8 cellular contexts compared by ENCODE assay signal in genomic region chr6:111605100-111605748, GRCh38. TPM values are rescaled to one million over a fixed set of nuclear protein-coding genes. Genes with fewer than 3 reads are reported as not detected.
DNase-seq lines count a peak whose midpoint lies in the region; ATAC-seq and TF ChIP-seq lines count a peak whose summit lies in the region.

No MANE protein-coding gene starts in this region.

- intact Hi-C loops in breast epithelium (cut with DNase I; ENCODE audit: low total_unique reads), result loop anchor here (10.0 kb wide), 1 partner anchor 120 kb away; the partner anchor contains the start of gene REV3L

- peak overlapping the region; percentile 88 for H3K9ac ChIP-seq in skeletal muscle satellite cell (ENCODE audit: low read depth, low read length)

- H3K27ac ChIP-seq in C4-2B (peak overlapping the region; percentile 87), breast epithelium (peak overlapping the region; percentile 97 to 99)

- H3K4me1 ChIP-seq in breast epithelium (peaks cover 15 to 25% of the 10 kb centered on the region in 2 donors), skeletal muscle satellite cell (ENCODE audit: control insufficient read depth, insufficient read depth, low read length) (peaks cover 46% of the 10 kb centered on the region)

- no peak for TF ChIP-seq POLR2A in breast epithelium (IDR thresholded peaks at IDR 0.05)

- no peak for TF ChIP-seq CTCF in C4-2B (conservative IDR thresholded peaks at IDR 0.05)
- no peak for TF ChIP-seq CTCF in breast epithelium (IDR thresholded peaks at IDR 0.05)

- ATAC-seq in HG03175 (IDR thresholded peaks at IDR 0.05; ENCODE audit: unreplicated experiment), result peak; percentile 36
- ATAC-seq in SK-N-SH treated with all-trans-retinoic acid at 6 μM for 48 hours, result no peak

- H3K4me2 ChIP-seq in skeletal muscle satellite cell (ENCODE audit: low read length), result peak overlapping the region; percentile 81

- H3K36me3 ChIP-seq in breast epithelium (no peaks in the 10 kb centered on the region), skeletal muscle satellite cell (ENCODE audit: insufficient read depth, low read length) (no peaks in the 10 kb centered on the region)

- H3K4me3 ChIP-seq in breast epithelium (peak overlapping the region; percentile 55 to 76 (median 60)), skeletal muscle satellite cell (ENCODE audit: low read length) (peak overlapping the region; percentile 70)

- in situ Hi-C loops in SK-MEL-5 (cut with HindIII; ENCODE audit: low pct_unique_long_range_greater_than_20kb, low sequenced_read_pairs), result no loop called here

- DNase-seq in GM19238 (ENCODE audit: insufficient read length, low spot score) (peak; percentile 24), SK-MEL-5 (ENCODE audit: low read depth, low spot score) (peak; percentile 52), breast epithelium (ENCODE audit: low spot score in 2 of 2) (peak; percentile 59 to 63), iPS-NIHi7 (ENCODE audit: extremely low spot score) (peak; percentile 61)

- H3K9me3 ChIP-seq in breast epithelium (no peaks in the 10 kb centered on the region), skeletal muscle satellite cell (replicated peaks; ENCODE audit: low read length) (no peaks in the 10 kb centered on the region)

- H3K27me3 ChIP-seq in breast epithelium (no peaks in the 10 kb centered on the region), skeletal muscle satellite cell (ENCODE audit: control insufficient read depth, insufficient read depth, low read length) (no peaks in the 10 kb centered on the region)

TF ChIP-seq in SK-N-SH treated with all-trans-retinoic acid at 6 μM for 48 hours, 23 proteins besides CTCF, POLR2A, EP300 and RAD21:
- TF ChIP-seq TCF4 (CRISPR knock-in tag; IDR thresholded peaks at IDR 0.05; ENCODE audit: borderline replicate concordance) (no peak), RARB (CRISPR knock-in tag; IDR thresholded peaks at IDR 0.05) (no peak), CREB5 (CRISPR knock-in tag; IDR thresholded peaks at IDR 0.05; ENCODE audit: low read depth) (no peak), ZFP30 (CRISPR knock-in tag; IDR thresholded peaks at IDR 0.05) (no peak)
TF ChIP-seq in SK-N-SH treated with all-trans-retinoic acid at 6 μM for 48 hours: peak in this region for 0.

RNA-seq across cellular contexts. Expression of gene TRAF3IP2, which starts 0.5 kb away (rescaled TPM):
- total RNA-seq in SK-MEL-5 (2014; rRNA removed; shearing (Covaris generic)), result 74.4 and 87.3 TPM in 2 replicates
- polyA plus RNA-seq in SK-MEL-5 (2015; cell fraction: cytosol; rRNA removed), result 65.2 and 70.9 TPM in 2 replicates
- 23.8 and 38.3 TPM in 2 replicates for polyA plus RNA-seq in SK-MEL-5 (2015; cell fraction: nucleus; rRNA removed)
- total RNA-seq in breast epithelium, result 10 to 100 TPM; 28.2 to 42.9 (median 41.6) TPM
- total RNA-seq in skeletal muscle satellite cell (2012; rRNA removed), result 23.8 and 34.9 TPM in 2 replicates
